20 cellular contexts compared by ENCODE assay signal in genomic region chr20:3128585-3128984, GRCh38. TPM values are rescaled to one million over a fixed set of nuclear protein-coding genes. Genes with fewer than 3 reads are reported as not detected.
DNase-seq lines count a peak whose midpoint lies in the region; ATAC-seq and TF ChIP-seq lines count a peak whose summit lies in the region.
"Had no signal": no experiment of that assay in that cellular context is flagged by ENCODE, and none has a peak within 500 bp of the region (broad histone marks: within the 10 kb centered on the region; RNA-seq: fewer than 3 reads in every experiment).

No MANE protein-coding gene starts in this region.

- intact Hi-C loops in lower lobe of right lung (cut with DNase I), result no loop called here

- H3K4me1 ChIP-seq in lower lobe of right lung, result no peaks in the 10 kb centered on the region
- H3K4me1 ChIP-seq: BE2C, HAP-1 had no signal

- H3K4me3 Mint-ChIP-seq in activated naive CD8-positive, alpha-beta T cell, result no peak overlapping the region
- no peak overlapping the region for H3K4me3 Mint-ChIP-seq in activated naive CD8-positive, alpha-beta T cell treated with anti-CD3 and anti-CD28 coated beads, Interleukin-2, amount 50 U/mL, for 24 hours
- H3K4me3 Mint-ChIP-seq in progenitor cell of endocrine pancreas (ENCODE audit: low read depth), result no peak overlapping the region
- H3K4me3 Mint-ChIP-seq: CD8-positive, alpha-beta memory T cell had no signal

- H3K27ac Mint-ChIP-seq in activated naive CD8-positive, alpha-beta T cell, result peak overlapping the region; percentile 58
- H3K27ac Mint-ChIP-seq in activated naive CD8-positive, alpha-beta T cell treated with anti-CD3 and anti-CD28 coated beads, Interleukin-2, amount 50 U/mL, for 24 hours, result no peak overlapping the region
- H3K27ac Mint-ChIP-seq in progenitor cell of endocrine pancreas, result peak overlapping the region; percentile 23

- TF ChIP-seq CTCF in lower lobe of right lung (IDR thresholded peaks at IDR 0.05) (no peak), progenitor cell of endocrine pancreas (IDR thresholded peaks at IDR 0.05; ENCODE audit: unreplicated experiment) (no peak)

- peaks cover 6% of the 10 kb centered on the region for H3K4me1 Mint-ChIP-seq in activated naive CD8-positive, alpha-beta T cell (ENCODE audit: low read depth)
- H3K4me1 Mint-ChIP-seq in activated naive CD8-positive, alpha-beta T cell treated with anti-CD3 and anti-CD28 coated beads, Interleukin-2, amount 50 U/mL, for 24 hours, result peaks cover under 1% of the 10 kb centered on the region
- no peaks in the 10 kb centered on the region for H3K4me1 Mint-ChIP-seq in progenitor cell of endocrine pancreas (ENCODE audit: low read depth)

- H3K36me3 ChIP-seq in lower lobe of right lung, result no peaks in the 10 kb centered on the region
- H3K36me3 ChIP-seq: BE2C, HAP-1 had no signal

- H3K27me3 ChIP-seq in lower lobe of right lung (ENCODE audit: low read depth), result no peaks in the 10 kb centered on the region
- H3K27me3 ChIP-seq: BE2C had no signal

- no peaks in the 10 kb centered on the region for H3K27me3 Mint-ChIP-seq in activated naive CD8-positive, alpha-beta T cell
- H3K27me3 Mint-ChIP-seq in activated naive CD8-positive, alpha-beta T cell treated with anti-CD3 and anti-CD28 coated beads, Interleukin-2, amount 50 U/mL, for 24 hours, result no peaks in the 10 kb centered on the region
- H3K27me3 Mint-ChIP-seq in progenitor cell of endocrine pancreas, result no peaks in the 10 kb centered on the region
- H3K27me3 Mint-ChIP-seq: CD4-positive, CD25-positive, alpha-beta regulatory T cell; CD8-positive, alpha-beta memory T cell had no signal

- H3K36me3 Mint-ChIP-seq in activated naive CD8-positive, alpha-beta T cell, result no peaks in the 10 kb centered on the region
- peaks cover 4% of the 10 kb centered on the region for H3K36me3 Mint-ChIP-seq in activated naive CD8-positive, alpha-beta T cell treated with anti-CD3 and anti-CD28 coated beads, Interleukin-2, amount 50 U/mL, for 24 hours (ENCODE audit: low read depth)
- peaks cover 14% of the 10 kb centered on the region for H3K36me3 Mint-ChIP-seq in progenitor cell of endocrine pancreas (ENCODE audit: insufficient read depth)

- no peak for DNase-seq in activated naive CD8-positive, alpha-beta T cell treated with anti-CD3 and anti-CD28 coated beads, Interleukin-2, amount 50 U/mL, for 24 hours
- DNase-seq in lower lobe of right lung (no peak), progenitor cell of endocrine pancreas (ENCODE audit: low spot score, unreplicated experiment) (no peak), DMS79 treated with DMSO at 0.1 percent for 48 hours (lab: John Stamatoyannopoulos, UW) (no peak), T-helper 9 cell (no peak)
- DNase-seq: ACHN; BE2C; C1 segment of cervical spinal cord; CD4-positive, CD25-positive, alpha-beta regulatory T cell; CD8-positive, alpha-beta memory T cell; COR-L47; DMS 273 treated with DMSO at 0.1 percent for 48 hours; GDM1; GM23248 had no signal

- ATAC-seq in activated naive CD8-positive, alpha-beta T cell treated with anti-CD3 and anti-CD28 coated beads, Interleukin-2, amount 50 U/mL, for 24 hours, result no peak
- ATAC-seq in lower lobe of right lung, result peak; percentile 21 to 35
- ATAC-seq: HepG2 had no signal

- H3K27ac ChIP-seq in lower lobe of right lung, result no peak overlapping the region
- H3K27ac ChIP-seq: GM23248 had no signal

- no peaks in the 10 kb centered on the region for H3K9me3 Mint-ChIP-seq in activated naive CD8-positive, alpha-beta T cell (ENCODE audit: low read depth)
- H3K9me3 Mint-ChIP-seq in activated naive CD8-positive, alpha-beta T cell treated with anti-CD3 and anti-CD28 coated beads, Interleukin-2, amount 50 U/mL, for 24 hours, result no peaks in the 10 kb centered on the region
- peaks cover under 1% of the 10 kb centered on the region for H3K9me3 Mint-ChIP-seq in progenitor cell of endocrine pancreas (ENCODE audit: low read depth)
- H3K9me3 Mint-ChIP-seq: CD8-positive, alpha-beta memory T cell had no signal

- no peaks in the 10 kb centered on the region for H3K9me3 ChIP-seq in lower lobe of right lung
- H3K9me3 ChIP-seq: BE2C had no signal

- no peak overlapping the region for H3K4me3 ChIP-seq in lower lobe of right lung
- H3K4me3 ChIP-seq: GM23248, HAP-1 had no signal

RNA-seq across cellular contexts. Expression of gene FASTKD5, which starts 31.1 kb away (rescaled TPM):
- total RNA-seq in lower lobe of right lung, result 16.4 TPM
- 14.2 and 16.1 TPM in 2 replicates for total RNA-seq in progenitor cell of endocrine pancreas

RNA-seq across cellular contexts. Expression of gene UBOX5, which starts 31.1 kb away (rescaled TPM):
- total RNA-seq in lower lobe of right lung (5.8 TPM), progenitor cell of endocrine pancreas (8.3 and 9.2 TPM in 2 replicates)

RNA-seq across cellular contexts. Expression of gene AVP, which starts 44.1 kb away (rescaled TPM):
- total RNA-seq in lower lobe of right lung (not detected), progenitor cell of endocrine pancreas (not detected in 2 replicates)
- total RNA-seq: A172; CD8-positive, alpha-beta memory T cell; Daoy; GM23248; H4; HepG2 had no signal

RNA-seq across cellular contexts. Expression of gene LZTS3, which starts 44.8 kb away (rescaled TPM):
- total RNA-seq in lower lobe of right lung (18.5 TPM), progenitor cell of endocrine pancreas (47.8 and 48.7 TPM in 2 replicates)

RNA-seq across cellular contexts. Expression of gene OXT, which starts 57.2 kb away (rescaled TPM):
- total RNA-seq in lower lobe of right lung (not detected), progenitor cell of endocrine pancreas (not detected in 2 replicates)
- total RNA-seq: A172; CD4-positive, CD25-positive, alpha-beta regulatory T cell; Daoy; GM23248; H4; HepG2 had no signal
